ENCODE assay signal across 3 cellular contexts in genomic region chr3:72183489-72183888, GRCh38.
"Had no signal": no experiment of that assay in that cellular context is flagged by ENCODE, and none has a peak within 500 bp of the region (broad histone marks: within the 10 kb centered on the region; RNA-seq: fewer than 3 reads in every experiment).

No MANE protein-coding gene starts in this region.

- H3K4me3 ChIP-seq: GM12878 had no signal

- DNase-seq: GDM1, GF-D8 had no signal
